21 cellular contexts compared by ENCODE assay signal in genomic region chr7:42907316-42907715, GRCh38.
"Had no signal": no experiment of that assay in that cellular context is flagged by ENCODE, and none has a peak within 500 bp of the region (broad histone marks: within the 10 kb centered on the region; RNA-seq: fewer than 3 reads in every experiment).

No MANE protein-coding gene starts in this region.

- H2AFZ ChIP-seq: hepatocyte had no signal

- H3K9me3 ChIP-seq: breast epithelium, left ventricle myocardium inferior, right lobe of liver, thoracic aorta, upper lobe of left lung had no signal

- ATAC-seq: activated naive CD8-positive, alpha-beta T cell treated with anti-CD3 and anti-CD28 coated beads, Interleukin-2, amount 50 U/mL, for 24 hours; right lobe of liver had no signal

- H3K36me3 ChIP-seq: breast epithelium, left ventricle myocardium inferior, right lobe of liver, thoracic aorta, upper lobe of left lung had no signal

- H3K27ac ChIP-seq: breast epithelium, hepatocyte, left ventricle myocardium inferior, thoracic aorta had no signal

- H3K4me3 ChIP-seq: breast epithelium, hepatocyte, left ventricle myocardium inferior, right lobe of liver, thoracic aorta, upper lobe of left lung had no signal

- H3K27me3 ChIP-seq: breast epithelium, hepatocyte, right lobe of liver, upper lobe of left lung had no signal

- DNase-seq: activated CD4-positive, alpha-beta memory T cell treated with anti-CD3 and anti-CD28 coated beads for 36 hours; activated CD4-positive, alpha-beta T cell treated with anti-CD3 and anti-CD28 coated beads for 48 hours; activated CD4-positive, CD25-positive, alpha-beta regulatory T cell; activated gamma-delta T cell; activated naive CD4-positive, alpha-beta T cell treated with anti-CD3 and anti-CD28 coated beads, Interleukin-2, amount 50 U/mL, for 16 hours; activated naive CD8-positive, alpha-beta T cell treated with anti-CD3 and anti-CD28 coated beads, Interleukin-2, amount 50 U/mL, for 24 hours; anterior cingulate cortex; foreskin melanocyte; glutamatergic neuron; immature natural killer cell; left ventricle myocardium inferior; midbrain; nephron progenitor cell; nucleus accumbens; right lobe of liver; stimulated activated CD4-positive, alpha-beta T cell treated with anti-CD3 and anti-CD28 coated beads, Interleukin-2, amount 100 ng/mL, for 48 hours; stimulated activated naive CD4-positive, alpha-beta T cell treated with Interleukin-2 at 50 U/mL for 16 hours; upper lobe of left lung had no signal
